In the genomic region with DNA sequence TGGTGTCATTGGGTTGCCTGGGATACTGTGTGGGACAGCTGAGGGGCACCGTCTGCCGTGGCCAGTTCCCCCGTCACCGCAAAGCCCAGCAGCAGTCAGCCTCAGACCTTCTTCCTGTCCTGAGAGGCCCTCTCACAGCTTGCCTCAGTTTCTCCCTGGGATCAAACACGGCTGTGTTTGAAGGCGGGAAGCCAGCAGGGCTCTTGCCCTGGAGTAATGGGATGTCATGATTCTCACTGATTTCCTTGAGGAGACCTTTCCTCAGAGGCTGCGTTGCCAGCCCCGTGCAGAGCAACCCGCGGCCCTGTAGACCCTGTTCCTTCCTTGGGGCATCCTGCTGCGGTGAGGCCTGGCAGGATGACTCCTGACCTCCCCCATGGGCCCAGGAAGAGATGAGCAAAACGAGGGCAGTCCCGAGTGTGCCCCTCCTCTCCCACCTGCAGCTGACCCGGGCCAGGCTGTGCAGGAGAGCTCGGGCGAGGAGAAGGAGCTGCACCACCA, we compare ENCODE assay signal across 24 cellular contexts. TPM values are rescaled to one million over a fixed set of nuclear protein-coding genes. Genes with fewer than 3 reads are reported as not detected.
DNase-seq lines count a peak whose midpoint lies in the region; ATAC-seq and TF ChIP-seq lines count a peak whose summit lies in the region.
"Had no signal": no experiment of that assay in that cellular context is flagged by ENCODE, and none has a peak within 500 bp of the region (broad histone marks: within the 10 kb centered on the region; RNA-seq: fewer than 3 reads in every experiment).

No MANE protein-coding gene starts in this region.

- WGBS in IMR-90 (ENCODE audit: extremely low coverage in 2 of 2, insufficient read length in 1 of 2), 2 experiments: 100% methylated on average over 2 of the region's 16 CpGs; no CpG with 5 or more reads in 1 of the 2 experiments
- WGBS in mesenchymal stem cell: 91% methylated on average over 16 of the region's 16 CpGs
- 84 to 87% (median 84%) methylated on average over 11 to 16 of the region's 16 CpGs for WGBS in spleen, 5 donors

- peaks cover 6% of the 10 kb centered on the region for H3K36me3 ChIP-seq in IMR-90 (ENCODE audit: control insufficient read depth, insufficient read depth, low read length)
- peaks cover 15 to 23% of the 10 kb centered on the region in 2 experiments for H3K36me3 ChIP-seq in mesenchymal stem cell (ENCODE audit: control insufficient read depth in 1 of 2, insufficient read depth in 2 of 2, low read depth in 1 of 2, low read length in 2 of 2)
- H3K36me3 ChIP-seq in spleen: peaks cover 0 to 30% (median 11%) of the 10 kb centered on the region in 6 donors
- H3K36me3 ChIP-seq: MG63 had no signal

- ATAC-seq in IMR-90 (ENCODE audit: low read depth): no peak
- ATAC-seq: CD8-positive, alpha-beta T cell had no signal

- H3K23ac ChIP-seq in IMR-90 (ENCODE audit: low read depth, low read length) (no peak overlapping the region), mesenchymal stem cell (ENCODE audit: low read length in 2 of 2) (no peak overlapping the region)

- no peak overlapping the region for H3K4me3 Mint-ChIP-seq in activated CD4-positive, alpha-beta T cell treated with anti-CD3 and anti-CD28 coated beads, Interleukin-2, amount 10 ng/mL, durations not matched to agents 24 days and 14 days
- no peak overlapping the region for H3K4me3 Mint-ChIP-seq in activated naive CD8-positive, alpha-beta T cell treated with anti-CD3 and anti-CD28 coated beads for 36 hours
- H3K4me3 Mint-ChIP-seq: B cell; CD8-positive, alpha-beta T cell had no signal

- no peak overlapping the region for H4K91ac ChIP-seq in IMR-90 (ENCODE audit: insufficient read depth, low read depth, low read length)
- peak overlapping the region; percentile 39 for H4K91ac ChIP-seq in mesenchymal stem cell (ENCODE audit: low read length)

- H3K9me1 ChIP-seq in IMR-90 (ENCODE audit: insufficient read depth, low read length): no peaks in the 10 kb centered on the region

- CTCF ChIA-PET in IMR-90 (lab: Yijun Ruan, JAX): interaction anchor here (3.1 kb wide), 1 partner anchor 263 kb away, joined by 10 read pairs; no protein-coding TSS in a partner anchor

- peaks cover 3% of the 10 kb centered on the region; the same call in 1 of the 2 replicates for H3K4me1 ChIP-seq in IMR-90 (ENCODE audit: control insufficient read depth, insufficient read depth, low read length)
- H3K4me1 ChIP-seq in mesenchymal stem cell (ENCODE audit: control insufficient read depth, insufficient read depth, low read depth, low read length): peaks cover 5% of the 10 kb centered on the region
- H3K4me1 ChIP-seq in spleen: peaks cover 6 to 35% (median 11%) of the 10 kb centered on the region in 6 donors
- H3K4me1 ChIP-seq: Caco-2 had no signal

- H2BK5ac ChIP-seq in IMR-90 (ENCODE audit: low read depth, low read length, poor library complexity, severe bottlenecking) (no peak overlapping the region), mesenchymal stem cell (ENCODE audit: low read depth, low read length, poor library complexity, severe bottlenecking) (no peak overlapping the region)

- no TSS peak for BruUV-seq in IMR-90 (replicated peaks; lab: Mats Ljungman, UMichigan)

- TF ChIP-seq POLR2A in IMR-90 (IDR thresholded peaks at IDR 0.05; ENCODE audit: low read depth, low read length) (no peak), spleen (IDR thresholded peaks at IDR 0.05) (no peak)

- no peaks in the 10 kb centered on the region for H3K9me3 ChIP-seq in IMR-90 (ENCODE audit: control insufficient read depth, insufficient read depth, low read length)
- no peaks in the 10 kb centered on the region for H3K9me3 ChIP-seq in mesenchymal stem cell (ENCODE audit: control insufficient read depth, low read length)
- H3K9me3 ChIP-seq in spleen: no peaks in the 10 kb centered on the region
- H3K9me3 ChIP-seq: Caco-2, MG63, Peyer's patch, SK-N-SH had no signal

- DNase-seq in activated CD4-positive, alpha-beta T cell treated with anti-CD3 and anti-CD28 coated beads, Interleukin-2, amount 10 ng/mL, durations not matched to agents 24 days and 14 days: peak; percentile 51
- no peak for DNase-seq in activated CD4-positive, alpha-beta T cell treated with anti-CD3 and anti-CD28 coated beads, Interleukin-2, amount 50 U/mL, for 48 hours
- no peak for DNase-seq in IMR-90
- DNase-seq in mesenchymal stem cell: no peak
- DNase-seq in spleen: peak; percentile 67
- no peak for DNase-seq in activated gamma-delta T cell treated with Interleukin-2 at 50 U/mL for 16 hours
- DNase-seq in NCI-H1417 treated with DMSO at 0.1 percent for 48 hours (lab: John Stamatoyannopoulos, UW): no peak
- no peak for DNase-seq in activated naive CD8-positive, alpha-beta T cell treated with anti-CD3 and anti-CD28 coated beads for 36 hours
- DNase-seq: Caco-2; CD8-positive, alpha-beta T cell; DMS153; DND-41; KG1; MG63; NCI-H1105 treated with DMSO at 0.1 percent for 48 hours; NCI-H1694; NCI-H2029 treated with DMSO at 0.1 percent for 48 hours; NCI-H526 treated with DMSO at 0.1 percent for 48 hours; OCI-M1; Peyer's patch had no signal

- H2BK20ac ChIP-seq in IMR-90 (ENCODE audit: low read depth, low read length): no peak overlapping the region

- H3K4me3 ChIP-seq in IMR-90 (ENCODE audit: insufficient read depth, low read depth, low read length) (no peak overlapping the region), mesenchymal stem cell (ENCODE audit: insufficient read depth in 1 of 2, low read depth in 1 of 2, low read length in 2 of 2) (no peak overlapping the region), spleen (no peak overlapping the region)
- H3K4me3 ChIP-seq: MG63, Peyer's patch had no signal

- H2BK15ac ChIP-seq in IMR-90 (ENCODE audit: low read depth, low read length) (no peak overlapping the region), mesenchymal stem cell (ENCODE audit: low read depth, poor library complexity, severe bottlenecking) (no peak overlapping the region)

- TF ChIP-seq CTCF in IMR-90 (conservative IDR thresholded peaks at IDR 0.05; ENCODE audit: low read depth, low read length): no peak
- no peak for TF ChIP-seq CTCF in spleen (IDR thresholded peaks at IDR 0.05 in 8 of 11, conservative IDR thresholded peaks at IDR 0.05 in 3 of 11)

- no peak overlapping the region for H2AK9ac ChIP-seq in IMR-90 (replicated peaks; ENCODE audit: low read depth, low read length, poor library complexity)

- H3K27me3 Mint-ChIP-seq in activated CD4-positive, alpha-beta T cell treated with anti-CD3 and anti-CD28 coated beads, Interleukin-2, amount 10 ng/mL, durations not matched to agents 24 days and 14 days: no peaks in the 10 kb centered on the region
- no peaks in the 10 kb centered on the region for H3K27me3 Mint-ChIP-seq in activated naive CD8-positive, alpha-beta T cell treated with anti-CD3 and anti-CD28 coated beads for 36 hours
- H3K27me3 Mint-ChIP-seq: B cell had no signal

- no peak overlapping the region for H3K14ac ChIP-seq in IMR-90 (replicated peaks; ENCODE audit: low read depth, low read length)
- no peak overlapping the region for H3K14ac ChIP-seq in mesenchymal stem cell (ENCODE audit: low read length in 2 of 2)

- H4K20me1 ChIP-seq in IMR-90 (ENCODE audit: insufficient read depth, low read length): peaks cover 5% of the 10 kb centered on the region; the same call in 1 of the 2 replicates

- H3K4me2 ChIP-seq in IMR-90 (ENCODE audit: low read depth, low read length) (no peak overlapping the region), mesenchymal stem cell (ENCODE audit: low read length, poor library complexity, severe bottlenecking) (no peak overlapping the region)
- H3K4me2 ChIP-seq: SK-N-SH had no signal

- H3K9me3 Mint-ChIP-seq in activated CD4-positive, alpha-beta T cell treated with anti-CD3 and anti-CD28 coated beads, Interleukin-2, amount 10 ng/mL, durations not matched to agents 24 days and 14 days: no peaks in the 10 kb centered on the region
- no peaks in the 10 kb centered on the region for H3K9me3 Mint-ChIP-seq in activated naive CD8-positive, alpha-beta T cell treated with anti-CD3 and anti-CD28 coated beads for 36 hours
- H3K9me3 Mint-ChIP-seq: CD8-positive, alpha-beta T cell had no signal

- no peak overlapping the region for H3K4ac ChIP-seq in IMR-90 (ENCODE audit: low read depth, low read length)
- H3K4ac ChIP-seq in mesenchymal stem cell (ENCODE audit: low read depth in 1 of 2, low read length in 2 of 2): no peak overlapping the region

- no peak overlapping the region for H3K18ac ChIP-seq in IMR-90 (ENCODE audit: low read depth, low read length)
- no peak overlapping the region for H3K18ac ChIP-seq in mesenchymal stem cell (ENCODE audit: low read depth in 1 of 2, low read length in 2 of 2)

- H2AFZ ChIP-seq in IMR-90 (replicated peaks; ENCODE audit: low read length, poor library complexity): peak overlapping the region; percentile 16
- H2AFZ ChIP-seq in mesenchymal stem cell (ENCODE audit: low read depth, low read length): no peak overlapping the region

- no peak overlapping the region for H3K27ac ChIP-seq in IMR-90 (ENCODE audit: insufficient read depth, low read length)
- no peak overlapping the region for H3K27ac ChIP-seq in mesenchymal stem cell (ENCODE audit: low read length, poor library complexity, severe bottlenecking)
- H3K27ac ChIP-seq in spleen: no peak overlapping the region
- H3K27ac ChIP-seq: 22Rv1, C4-2B, Peyer's patch had no signal

- in situ Hi-C loops in IMR-90 (cut with MboI; ENCODE audit: low sequenced_read_pairs): no loop called here

- H3K4me1 Mint-ChIP-seq in activated CD4-positive, alpha-beta T cell treated with anti-CD3 and anti-CD28 coated beads, Interleukin-2, amount 10 ng/mL, durations not matched to agents 24 days and 14 days: peaks cover 9% of the 10 kb centered on the region
- peaks cover 5% of the 10 kb centered on the region for H3K4me1 Mint-ChIP-seq in activated naive CD8-positive, alpha-beta T cell treated with anti-CD3 and anti-CD28 coated beads for 36 hours

- peaks cover 7% of the 10 kb centered on the region for H3K36me3 Mint-ChIP-seq in activated CD4-positive, alpha-beta T cell treated with anti-CD3 and anti-CD28 coated beads, Interleukin-2, amount 10 ng/mL, durations not matched to agents 24 days and 14 days (ENCODE audit: low read depth)
- H3K36me3 Mint-ChIP-seq in activated naive CD8-positive, alpha-beta T cell treated with anti-CD3 and anti-CD28 coated beads for 36 hours: no peaks in the 10 kb centered on the region

- H2BK12ac ChIP-seq in mesenchymal stem cell (ENCODE audit: low read length in 2 of 2): no peak overlapping the region

- H3K27ac Mint-ChIP-seq in activated CD4-positive, alpha-beta T cell treated with anti-CD3 and anti-CD28 coated beads, Interleukin-2, amount 10 ng/mL, durations not matched to agents 24 days and 14 days: no peak overlapping the region
- H3K27ac Mint-ChIP-seq in activated naive CD8-positive, alpha-beta T cell treated with anti-CD3 and anti-CD28 coated beads for 36 hours: no peak overlapping the region
- H3K27ac Mint-ChIP-seq: B cell; CD8-positive, alpha-beta T cell had no signal

- H4K5ac ChIP-seq in IMR-90 (ENCODE audit: low read depth, low read length): no peak overlapping the region

- H3K9ac ChIP-seq in IMR-90 (ENCODE audit: low read depth, low read length): no peak overlapping the region
- H3K9ac ChIP-seq in mesenchymal stem cell (ENCODE audit: low read length): no peak overlapping the region
- H3K9ac ChIP-seq: SK-N-SH had no signal

- H4K8ac ChIP-seq in IMR-90 (ENCODE audit: low read depth in 2 of 2, low read length in 2 of 2) (no peak overlapping the region), mesenchymal stem cell (ENCODE audit: low read length) (no peak overlapping the region)

- H3K27me3 ChIP-seq in IMR-90 (ENCODE audit: control insufficient read depth, insufficient read depth, low read length) (no peaks in the 10 kb centered on the region; the same call in 1 of the 2 replicates), mesenchymal stem cell (ENCODE audit: control insufficient read depth in 1 of 2, insufficient read depth in 1 of 2, low read length in 2 of 2) (peaks cover 26 to 50% of the 10 kb centered on the region in 2 experiments), spleen (replicated peaks in 1 of 7) (peaks cover 0 to 13% (median 0%) of the 10 kb centered on the region in 7 donors)
- H3K27me3 ChIP-seq: MG63, Peyer's patch had no signal

- no peak for TF ChIP-seq RAD21 in IMR-90 (IDR thresholded peaks at IDR 0.05; ENCODE audit: low read length)

- intact Hi-C loops in activated CD4-positive, alpha-beta T cell treated with anti-CD3 and anti-CD28 coated beads, Interleukin-2, amount 10 ng/mL, durations not matched to agents 24 days and 14 days (cut with micrococcal nuclease): loop anchor here (1.0 kb wide), 1 partner anchor 146 kb away; no protein-coding TSS in a partner anchor
- intact Hi-C loops in IMR-90 (cut with micrococcal nuclease): loop anchor here (1.0 kb wide), 1 partner anchor 146 kb away; no protein-coding TSS in a partner anchor
- intact Hi-C loops in spleen (cut with DNase I; ENCODE audit: low total_unique reads): loop anchor here (2.0 to 5.0 kb wide), 2 partner anchors 150 to 263 kb away; no protein-coding TSS in a partner anchor

- POLR2A ChIA-PET in IMR-90 (lab: Charles Lee; ENCODE audit: unreplicated experiment): no interaction called here

- no peaks in the 10 kb centered on the region for H3K79me1 ChIP-seq in IMR-90 (ENCODE audit: low read depth in 1 of 2, low read length in 2 of 2)
- no peaks in the 10 kb centered on the region for H3K79me1 ChIP-seq in mesenchymal stem cell (replicated peaks; ENCODE audit: low read length, poor library complexity, severe bottlenecking)

- no peak overlapping the region for H2AK5ac ChIP-seq in IMR-90 (ENCODE audit: low read depth, low read length)
- H2AK5ac ChIP-seq in mesenchymal stem cell (ENCODE audit: low read length, severe bottlenecking): no peak overlapping the region

- no peak overlapping the region for H3K56ac ChIP-seq in IMR-90 (ENCODE audit: extremely low read depth, insufficient read depth, low read length)

- dilution Hi-C loops in IMR-90 (cut with HindIII; ENCODE audit: low sequenced_read_pairs, unreplicated experiment): no loop called here

- H2BK120ac ChIP-seq in IMR-90 (ENCODE audit: low read depth, low read length): no peak overlapping the region
- no peak overlapping the region for H2BK120ac ChIP-seq in mesenchymal stem cell (ENCODE audit: low read depth, low read length)

RNA-seq across cellular contexts. Expression of a gene that starts 13.9 kb away (rescaled TPM):
- total RNA-seq in activated CD4-positive, alpha-beta T cell treated with anti-CD3 and anti-CD28 coated beads, Interleukin-2, amount 10 ng/mL, durations not matched to agents 24 days and 14 days: 105 and 107 TPM in 2 replicates
- total RNA-seq in IMR-90 (2012; rRNA removed) (0.28 and 0.36 TPM in 2 replicates), spleen (10 to 100 TPM; 38.6 to 64.9 (median 56.1) TPM)
- polyA plus RNA-seq in IMR-90 (2012; rRNA removed) (1.8 TPM in 2 replicates), spleen (10 to 100 TPM; 20.7 to 36.4 (median 30.0) TPM)
- 0.86 and 2.1 TPM in 2 replicates for polyA plus RNA-seq in IMR-90 (2012; cell fraction: cytosol; rRNA removed)
- 2.4 and 4.0 TPM in 2 replicates for polyA plus RNA-seq in IMR-90 (2012; cell fraction: nucleus; rRNA removed; ENCODE audit: low replicate concordance)
- polyA plus RNA-seq in mesenchymal stem cell (2013, experiment 1 of 2): 9.9 TPM
- 10.1 TPM for polyA plus RNA-seq in mesenchymal stem cell (2013, experiment 2 of 2)
- total RNA-seq in activated naive CD8-positive, alpha-beta T cell treated with anti-CD3 and anti-CD28 coated beads for 36 hours: 10 to 100 TPM; 94.2 to 98.5 TPM

Comparison
In these comparisons a context has a peak if more than half of its experiments do, and no peak if none do; other contexts are left out.
1. DNase-seq: peak in activated CD4-positive, alpha-beta T cell treated with anti-CD3 and anti-CD28 coated beads, Interleukin-2, amount 10 ng/mL, durations not matched to agents 24 days and 14 days (single experiment) and spleen (single experiment); none in activated CD4-positive, alpha-beta T cell treated with anti-CD3 and anti-CD28 coated beads, Interleukin-2, amount 50 U/mL, for 48 hours (0 of 2), IMR-90 (single experiment), mesenchymal stem cell (single experiment), activated gamma-delta T cell treated with Interleukin-2 at 50 U/mL for 16 hours (single experiment), NCI-H1417 treated with DMSO at 0.1 percent for 48 hours (single experiment) and activated naive CD8-positive, alpha-beta T cell treated with anti-CD3 and anti-CD28 coated beads for 36 hours (single experiment).
2. RNA of a gene that starts 13.9 kb away (total RNA-seq): 105 to 107 TPM in activated CD4-positive, alpha-beta T cell treated with anti-CD3 and anti-CD28 coated beads, Interleukin-2, amount 10 ng/mL, durations not matched to agents 24 days and 14 days, 94.2 to 98.5 TPM in activated naive CD8-positive, alpha-beta T cell treated with anti-CD3 and anti-CD28 coated beads for 36 hours and 38.6 to 64.9 TPM in spleen; 0.28 to 0.36 TPM in IMR-90; every median in the first group is over 10 times any median in the second.